In the genomic region with DNA sequence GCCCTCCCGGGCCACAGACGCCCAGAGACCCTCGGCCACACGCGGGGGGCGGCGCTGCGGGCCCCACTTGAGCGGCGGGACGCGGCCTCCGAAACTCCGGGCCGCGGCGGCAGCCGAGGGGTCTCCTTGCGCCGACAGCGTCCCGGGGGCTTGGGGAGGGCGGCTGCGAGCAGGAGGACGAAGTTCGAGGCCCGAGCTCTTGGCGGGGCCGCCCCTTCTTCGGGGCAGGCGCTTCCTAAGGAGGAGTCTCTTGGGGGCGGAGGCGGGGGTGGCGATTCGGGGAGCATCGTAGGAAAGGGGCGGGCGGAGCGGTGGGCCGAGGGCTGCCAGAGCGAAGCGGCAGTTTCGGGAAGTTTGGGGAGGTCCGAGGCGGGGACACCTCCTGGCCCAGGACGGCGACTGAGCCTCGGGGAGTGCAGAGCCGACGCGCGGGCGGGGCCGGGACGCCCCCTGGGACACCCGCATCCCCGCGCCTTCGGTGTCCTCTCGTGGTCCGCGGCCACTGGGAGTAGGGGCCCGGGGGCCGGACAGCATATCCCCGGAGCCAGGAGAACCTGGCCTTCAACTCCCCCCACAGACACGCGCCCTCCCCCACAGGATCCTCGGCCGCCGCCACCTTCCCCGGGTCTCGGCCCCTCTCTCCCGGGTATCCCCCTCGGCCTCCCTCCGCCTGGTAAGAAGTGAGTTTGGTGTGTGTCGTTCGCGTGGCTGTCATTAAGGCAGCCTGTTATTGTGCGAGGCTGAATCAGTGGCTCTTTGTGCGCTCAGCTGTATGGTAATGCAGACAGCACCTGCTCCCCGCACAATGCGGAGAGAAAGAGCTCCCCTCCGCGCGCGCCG, we compare ENCODE assay signal across 8 cellular contexts. TPM values are rescaled to one million over a fixed set of nuclear protein-coding genes. Genes with fewer than 3 reads are reported as not detected.
A peak's percentile ranks its signal among the peaks of the same experiment; 100 is the strongest.
DNase-seq lines count a peak whose midpoint lies in the region; ATAC-seq lines count a peak whose summit lies in the region.

No MANE protein-coding gene starts in this region.

- H3K4me1 ChIP-seq in right cardiac atrium (ENCODE audit: control insufficient read depth, insufficient read depth, low read length) (peaks cover 22% of the 10 kb centered on the region), trophoblast cell (ENCODE audit: control insufficient read depth in 1 of 2, insufficient read depth in 2 of 2, low read length in 2 of 2) (peaks cover 14 to 47% of the 10 kb centered on the region in 2 experiments)

- peak overlapping the region; percentile 13 for H2BK120ac ChIP-seq in trophoblast cell (ENCODE audit: insufficient read depth, low read length, poor library complexity)

- H3K9me3 ChIP-seq in right cardiac atrium (ENCODE audit: control insufficient read depth, low read length) (no peaks in the 10 kb centered on the region), trophoblast cell (ENCODE audit: insufficient read depth, low read depth, low read length) (peaks cover 18% of the 10 kb centered on the region)

- DNase-seq in DMS53 (lab: John Stamatoyannopoulos, UW): peak; percentile 94
- DNase-seq in NOMO-1 treated with DMSO at 0.1 percent for 48 hours (lab: John Stamatoyannopoulos, UW; ENCODE audit: unreplicated experiment): peak; percentile 73
- peak in 52 of 56 donors; percentile 27 to 90 (median 72) for DNase-seq in amygdala (lab: John Stamatoyannopoulos, UW)
- DNase-seq in right cardiac atrium: peak; percentile 79 to 93 (median 93)
- peak in 1 of 2 donors; percentile 32 for DNase-seq in trophoblast cell
- DNase-seq in OCI-M1 (lab: John Stamatoyannopoulos, UW): no peak

- no peak overlapping the region for H2BK12ac ChIP-seq in trophoblast cell (ENCODE audit: low read length)

- peaks cover 4 to 9% of the 10 kb centered on the region in 2 experiments for H3K36me3 ChIP-seq in trophoblast cell (ENCODE audit: control insufficient read depth in 1 of 2, insufficient read depth in 2 of 2, low read length in 2 of 2)

- 2% methylated on average over 87 of the region's 87 CpGs for WGBS in right cardiac atrium
- no CpG with 5 or more reads among the region's 87 CpGs for WGBS in trophoblast cell (ENCODE audit: extremely low coverage, insufficient coverage, insufficient read length)

- no peaks in the 10 kb centered on the region for H3K79me2 ChIP-seq in trophoblast cell (ENCODE audit: control insufficient read depth, insufficient read depth, low read length, poor library complexity)

- no peak overlapping the region for H3K9ac ChIP-seq in trophoblast cell (ENCODE audit: low read length)

- H3K4me3 ChIP-seq in right cardiac atrium (ENCODE audit: low read length) (peak overlapping the region; percentile 83), trophoblast cell (ENCODE audit: low read depth, low read length) (no peak overlapping the region)

- peak overlapping the region; percentile 73 for H3K4me2 ChIP-seq in trophoblast cell (ENCODE audit: low read length)

- no peak overlapping the region for H3K14ac ChIP-seq in trophoblast cell (ENCODE audit: low read length)

- H4K12ac ChIP-seq in trophoblast cell (ENCODE audit: low read depth, low read length): no peak overlapping the region

- ATAC-seq in HG03103 (IDR thresholded peaks at IDR 0.05; ENCODE audit: low read depth, unreplicated experiment) (peak; percentile 28), right cardiac atrium (peak; percentile 53 to 70), HG03097 (IDR thresholded peaks at IDR 0.05; ENCODE audit: low FRiP score, unreplicated experiment) (no peak)

- no peak overlapping the region for H3K18ac ChIP-seq in trophoblast cell (ENCODE audit: low read length)

- no peak overlapping the region for H2AK5ac ChIP-seq in trophoblast cell (ENCODE audit: low read length)

- H2BK5ac ChIP-seq in trophoblast cell (ENCODE audit: low read depth, low read length, poor library complexity): no peak overlapping the region

- H3K27ac ChIP-seq in right cardiac atrium (ENCODE audit: low read length): peak overlapping the region; percentile 87
- no peak overlapping the region for H3K27ac ChIP-seq in trophoblast cell (ENCODE audit: low read depth, low read length)

- H3K27me3 ChIP-seq in right cardiac atrium (ENCODE audit: control insufficient read depth, insufficient read depth) (no peaks in the 10 kb centered on the region), trophoblast cell (ENCODE audit: insufficient read depth, low read length) (peaks cover 79% of the 10 kb centered on the region)

- intact Hi-C loops in right cardiac atrium (cut with DNase I): loop anchor here in 3 of 4 donors (10.0 kb wide), 4 partner anchors 233 to 457 kb away; no protein-coding TSS in a partner anchor

- H4K91ac ChIP-seq in trophoblast cell (ENCODE audit: low read depth, low read length): peak overlapping the region; percentile 26

- H4K8ac ChIP-seq in trophoblast cell (ENCODE audit: low read depth, low read length): no peak overlapping the region

- H3K79me1 ChIP-seq in trophoblast cell (ENCODE audit: low read length): peaks cover 3% of the 10 kb centered on the region

- no peak overlapping the region for H3K23ac ChIP-seq in trophoblast cell (ENCODE audit: low read length)

- no peak overlapping the region for H3K4ac ChIP-seq in trophoblast cell (ENCODE audit: low read depth, low read length)

- H2AFZ ChIP-seq in trophoblast cell (ENCODE audit: insufficient read depth, low read length, poor library complexity): no peak overlapping the region

RNA-seq across cellular contexts. Expression of a gene that starts 0.6 kb away (rescaled TPM):
- total RNA-seq in right cardiac atrium: 10 to 100 TPM; 23.9 to 29.2 (median 27.0) TPM
- 25.8 TPM for polyA plus RNA-seq in right cardiac atrium
- 5.2 and 5.8 TPM in 2 replicates for polyA plus RNA-seq in trophoblast cell (2013)

RNA-seq across cellular contexts. Expression of a gene that starts 15.1 kb away (rescaled TPM):
- total RNA-seq in right cardiac atrium: 10 to 100 TPM; 25.8 to 31.9 (median 29.5) TPM
- polyA plus RNA-seq in right cardiac atrium: 10.7 TPM
- polyA plus RNA-seq in trophoblast cell (2013): 17.9 and 18.0 TPM in 2 replicates
